Comparison of ENCODE assay signal across 9 cellular contexts in genomic region chr17:73710095-73710592, GRCh38.
DNase-seq lines count a peak whose midpoint lies in the region; ATAC-seq and TF ChIP-seq lines count a peak whose summit lies in the region.
"Had no signal": no experiment of that assay in that cellular context is flagged by ENCODE, and none has a peak within 500 bp of the region (broad histone marks: within the 10 kb centered on the region; RNA-seq: fewer than 3 reads in every experiment).

No MANE protein-coding gene starts in this region.

- no peaks in the 10 kb centered on the region for H3K9me3 ChIP-seq in ascending aorta

- peak; percentile 60 to 71 (median 67) for ATAC-seq in T-cell (replicated peaks in 1 of 4)

- peak overlapping the region in 1 of 2 donors; percentile 18 for H3K27ac Mint-ChIP-seq in T-cell
- H3K27ac Mint-ChIP-seq: activated naive CD8-positive, alpha-beta T cell had no signal

- H3K4me3 ChIP-seq in ascending aorta: no peak overlapping the region

- DNase-seq in DMS53 (lab: John Stamatoyannopoulos, UW) (peak; percentile 86), Kasumi-1 (lab: John Stamatoyannopoulos, UW) (peak; percentile 53 to 63), T-cell (peak in 33 of 34 experiments; percentile 9 to 69 (median 46)), ascending aorta (ENCODE audit: low spot score in 2 of 2) (peak in 1 of 2 donors; percentile 77), hypothalamus (lab: John Stamatoyannopoulos, UW) (peak in 37 of 51 donors; percentile 5 to 79 (median 28)), cortex of kidney (lab: John Stamatoyannopoulos, UW) (no peak), DMS79 (lab: John Stamatoyannopoulos, UW) (no peak)
- peak; percentile 75 for DNase-seq in stimulated activated CD4-positive, alpha-beta T cell treated with anti-CD3 and anti-CD28 coated beads, Interleukin-15, amount 100 ng/mL, for 24 hours

- POLR2A ChIA-PET in T-cell (lab: Charles Lee): no interaction called here

- no peaks in the 10 kb centered on the region for H3K27me3 ChIP-seq in ascending aorta

- no peaks in the 10 kb centered on the region for H3K36me3 ChIP-seq in ascending aorta

- H3K27ac ChIP-seq in ascending aorta: no peak overlapping the region

- H3K4me1 Mint-ChIP-seq in T-cell: peaks cover 12 to 21% (median 14%) of the 10 kb centered on the region in 3 donors

- intact Hi-C loops in ascending aorta (cut with DNase I): loop anchor here (1.0 to 5.0 kb wide), 3 partner anchors 68 to 281 kb away; partner anchors contain the start of gene SDK2

- no peak overlapping the region for H3K4me3 Mint-ChIP-seq in T-cell
- H3K4me3 Mint-ChIP-seq: activated naive CD8-positive, alpha-beta T cell had no signal

- H3K4me1 ChIP-seq in ascending aorta: peaks cover 0 to 2% of the 10 kb centered on the region in 2 donors

- H3K36me3 Mint-ChIP-seq in T-cell: no peaks in the 10 kb centered on the region
- H3K36me3 Mint-ChIP-seq: activated naive CD8-positive, alpha-beta T cell had no signal

- TF ChIP-seq CTCF in ascending aorta (IDR thresholded peaks at IDR 0.05): peak; percentile 72 to 82 (median 78)

- H3K27me3 Mint-ChIP-seq in T-cell: peaks cover 6 to 9% of the 10 kb centered on the region in 2 donors

- peaks cover 2 to 6% (median 3%) of the 10 kb centered on the region in 3 donors for H3K9me3 Mint-ChIP-seq in T-cell

- CTCF ChIA-PET in T-cell (lab: Charles Lee): interaction anchor here (0.6 to 2.9 kb wide), 9 partner anchors 10 to 280 kb away, joined by 3 to 20 read pairs (median 4); no protein-coding TSS in a partner anchor

Comparison
In these comparisons a context has a peak if more than half of its experiments do, and no peak if none do; other contexts are left out.
1. DNase-seq: peak in DMS53 (single experiment), Kasumi-1 (2 of 2), T-cell (33 of 34), hypothalamus (37 of 51) and stimulated activated CD4-positive, alpha-beta T cell treated with anti-CD3 and anti-CD28 coated beads, Interleukin-15, amount 100 ng/mL, for 24 hours (single experiment); none in cortex of kidney (single experiment) and DMS79 (single experiment).